Comparison of ENCODE assay signal across 16 cellular contexts in the genomic region with DNA sequence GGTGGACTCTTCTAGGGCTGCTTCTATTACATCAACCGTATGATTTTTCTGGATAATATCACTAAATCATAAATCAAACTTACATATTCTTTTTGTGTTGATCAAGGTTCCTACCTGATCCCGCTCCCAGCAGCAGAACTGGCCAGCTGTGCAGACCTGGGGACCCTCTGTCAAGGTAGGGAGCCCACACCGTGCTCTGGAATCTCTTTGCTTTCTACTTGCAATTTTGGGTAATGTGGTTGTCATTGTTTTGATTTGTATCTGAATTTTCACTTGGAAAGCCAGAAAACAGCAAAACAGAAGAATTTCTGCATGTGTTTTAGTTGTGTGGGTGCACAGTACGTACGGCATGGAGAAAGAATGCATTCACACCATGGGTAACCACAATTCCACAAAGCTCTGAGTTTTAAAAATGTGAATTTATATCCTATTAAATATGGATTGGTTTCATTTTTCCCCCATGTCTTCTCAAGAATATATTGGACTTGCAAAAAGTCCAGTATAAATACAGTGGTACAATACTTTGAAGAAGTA.
"Had no signal": no experiment of that assay in that cellular context is flagged by ENCODE, and none has a peak within 500 bp of the region (broad histone marks: within the 10 kb centered on the region; RNA-seq: fewer than 3 reads in every experiment).

No MANE protein-coding gene starts in this region.

- H3K27me3 ChIP-seq: adrenal gland, body of pancreas, colonic mucosa, heart right ventricle, pancreas, spleen had no signal

- H3K9me3 ChIP-seq: body of pancreas, colonic mucosa, heart right ventricle, pancreas, spleen had no signal

- FAIRE-seq: pancreas had no signal

- H3K36me3 ChIP-seq: adrenal gland, colonic mucosa, heart right ventricle, pancreas, spleen had no signal

- DNase-seq: activated CD4-positive, alpha-beta T cell treated with anti-CD3 and anti-CD28 coated beads for 36 hours; activated CD4-positive, alpha-beta T cell treated with anti-CD3 and anti-CD28 coated beads, Interleukin-2, amount 50 U/mL, for 48 hours; activated gamma-delta T cell treated with Interleukin-2 at 50 U/mL for 16 hours; adrenal gland; body of pancreas; caudate nucleus; colonic mucosa; heart right ventricle; natural killer cell; pancreas; spleen; stimulated activated naive B cell treated with anti-CD40 and anti-IgM and Interleukin-4, amounts not matched to agents 10 μg/mL and 1 μg/mL and 100 μg/mL, for 72 hours had no signal

- H3K27ac ChIP-seq: adrenal gland, body of pancreas, colonic mucosa, heart right ventricle, pancreas, spleen had no signal

- H3K4me3 ChIP-seq: adrenal gland, body of pancreas, colonic mucosa, heart right ventricle, pancreas, spleen had no signal

- ATAC-seq: activated CD4-positive, alpha-beta T cell treated with anti-CD3 and anti-CD28 coated beads for 36 hours; activated naive CD4-positive, alpha-beta T cell treated with anti-CD3 and anti-CD28 coated beads, Interleukin-2, amount 50 U/mL, for 72 hours; body of pancreas; esophagus mucosa; heart right ventricle; natural killer cell; pancreas; sciatic nerve; stimulated activated naive B cell treated with anti-CD40 and anti-IgM and Interleukin-4, amounts not matched to agents 10 μg/mL and 1 μg/mL and 100 μg/mL, for 72 hours; WTC11 had no signal

- H3K4me1 ChIP-seq: adrenal gland, colonic mucosa had no signal
